Comparison of ENCODE assay signal across 10 cellular contexts in genomic region chr3:129304553-129305222, GRCh38. TPM values are rescaled to one million over a fixed set of nuclear protein-coding genes. Genes with fewer than 3 reads are reported as not detected.
A peak's percentile ranks its signal among the peaks of the same experiment; 100 is the strongest.
DNase-seq lines count a peak whose midpoint lies in the region; ATAC-seq and TF ChIP-seq lines count a peak whose summit lies in the region.
"Had no signal": no experiment of that assay in that cellular context is flagged by ENCODE, and none has a peak within 500 bp of the region (broad histone marks: within the 10 kb centered on the region; RNA-seq: fewer than 3 reads in every experiment).

No MANE protein-coding gene starts in this region.

- H3K4me3 Mint-ChIP-seq in activated naive CD4-positive, alpha-beta T cell treated with anti-CD3 and anti-CD28 coated beads, Interleukin-2, amount 10 ng/mL, durations not matched to agents 7 days and 5 days = no peak overlapping the region
- no peak overlapping the region for H3K4me3 Mint-ChIP-seq in activated naive CD8-positive, alpha-beta T cell treated with anti-CD3 and anti-CD28 coated beads for 36 hours

- peaks cover 32% of the 10 kb centered on the region for H3K4me1 Mint-ChIP-seq in activated naive CD4-positive, alpha-beta T cell treated with anti-CD3 and anti-CD28 coated beads, Interleukin-2, amount 10 ng/mL, durations not matched to agents 7 days and 5 days
- H3K4me1 Mint-ChIP-seq in activated naive CD8-positive, alpha-beta T cell treated with anti-CD3 and anti-CD28 coated beads for 36 hours = peaks cover 31% of the 10 kb centered on the region

- no peak overlapping the region for H4K8ac ChIP-seq in mesendoderm (ENCODE audit: low read depth, low read length)

- no peaks in the 10 kb centered on the region for H3K27me3 ChIP-seq in mesendoderm (ENCODE audit: insufficient read depth, low read length, poor library complexity)
- H3K27me3 ChIP-seq in tibial artery = no peaks in the 10 kb centered on the region

- peak overlapping the region; percentile 63 for H3K4ac ChIP-seq in mesendoderm (ENCODE audit: low read depth, low read length)

- peak overlapping the region; percentile 73 for H3K56ac ChIP-seq in mesendoderm (ENCODE audit: low read length)

- H3K4me2 ChIP-seq in mesendoderm (ENCODE audit: low read length) = no peak overlapping the region

- H2BK120ac ChIP-seq in mesendoderm (ENCODE audit: low read depth, low read length) = no peak overlapping the region

- H3K27ac ChIP-seq in mesendoderm (ENCODE audit: low read depth, low read length) (peak overlapping the region; percentile 54), tibial artery (peak overlapping the region; percentile 84 to 85)

- no peak overlapping the region for H3K18ac ChIP-seq in mesendoderm (ENCODE audit: low read length)

- no CpG with 5 or more reads among the region's 3 CpGs for WGBS in mesendoderm (ENCODE audit: extremely low coverage, insufficient coverage, low lambda C conversion rate)

- peak overlapping the region; percentile 59 for H2BK5ac ChIP-seq in mesendoderm (ENCODE audit: low read length)

- CTCF ChIA-PET in activated naive CD4-positive, alpha-beta T cell treated with anti-CD3 and anti-CD28 coated beads, Interleukin-2, amount 10 ng/mL, durations not matched to agents 7 days and 5 days (lab: Charles Lee) = interaction anchor here (0.7 to 1.2 kb wide), 2 partner anchors 22 to 25 kb away, joined by 3 read pairs; no protein-coding TSS in a partner anchor

- no peak overlapping the region for H4K5ac ChIP-seq in mesendoderm (ENCODE audit: low read length)

- no peaks in the 10 kb centered on the region for H3K9me3 ChIP-seq in tibial artery

- H3K9ac ChIP-seq in mesendoderm (ENCODE audit: low read length) = peak overlapping the region; percentile 26

- H3K4me3 ChIP-seq in mesendoderm (ENCODE audit: low read length) (no peak overlapping the region), tibial artery (peak overlapping the region in 1 of 2 donors; percentile 40)

- peaks cover 51% of the 10 kb centered on the region for H3K36me3 Mint-ChIP-seq in activated naive CD4-positive, alpha-beta T cell treated with anti-CD3 and anti-CD28 coated beads, Interleukin-2, amount 10 ng/mL, durations not matched to agents 7 days and 5 days
- peaks cover 36% of the 10 kb centered on the region for H3K36me3 Mint-ChIP-seq in activated naive CD8-positive, alpha-beta T cell treated with anti-CD3 and anti-CD28 coated beads for 36 hours

- H3K23ac ChIP-seq in mesendoderm (ENCODE audit: low read length) = no peak overlapping the region

- TF ChIP-seq CTCF in tibial artery (IDR thresholded peaks at IDR 0.05) = no peak

- no peaks in the 10 kb centered on the region for H3K9me3 Mint-ChIP-seq in activated naive CD4-positive, alpha-beta T cell treated with anti-CD3 and anti-CD28 coated beads, Interleukin-2, amount 10 ng/mL, durations not matched to agents 7 days and 5 days
- no peaks in the 10 kb centered on the region for H3K9me3 Mint-ChIP-seq in activated naive CD8-positive, alpha-beta T cell treated with anti-CD3 and anti-CD28 coated beads for 36 hours

- H3K36me3 ChIP-seq in mesendoderm (ENCODE audit: control insufficient read depth, insufficient read depth, low read length) (peaks cover 6% of the 10 kb centered on the region), tibial artery (peaks cover 10 to 49% (median 31%) of the 10 kb centered on the region in 3 donors)

- peak overlapping the region; percentile 68 for H3K27ac Mint-ChIP-seq in activated naive CD4-positive, alpha-beta T cell treated with anti-CD3 and anti-CD28 coated beads, Interleukin-2, amount 10 ng/mL, durations not matched to agents 7 days and 5 days
- H3K27ac Mint-ChIP-seq in activated naive CD8-positive, alpha-beta T cell treated with anti-CD3 and anti-CD28 coated beads for 36 hours = peak overlapping the region; percentile 73

- no peak overlapping the region for H2BK15ac ChIP-seq in mesendoderm (replicated peaks; ENCODE audit: low read depth)

- DNase-seq in activated naive CD4-positive, alpha-beta T cell treated with anti-CD3 and anti-CD28 coated beads, Interleukin-2, amount 10 ng/mL, durations not matched to agents 7 days and 5 days = no peak
- no peak for DNase-seq in activated naive CD4-positive, alpha-beta T cell treated with anti-CD3 and anti-CD28 coated beads, Interleukin-2, amount 50 U/mL, for 16 hours
- no peak for DNase-seq in activated naive CD8-positive, alpha-beta T cell treated with anti-CD3 and anti-CD28 coated beads for 36 hours
- DNase-seq in mesendoderm (peak; percentile 63), tibial artery (no peak), DMS53 (lab: John Stamatoyannopoulos, UW) (no peak), GM03348 (ENCODE audit: low spot score) (no peak)
- DNase-seq: activated CD4-positive, alpha-beta T cell treated with anti-CD3 and anti-CD28 coated beads for 4 hours; NCI-H1092 had no signal

- H2AK5ac ChIP-seq in mesendoderm (ENCODE audit: low read length) = no peak overlapping the region

- no peaks in the 10 kb centered on the region for H3K27me3 Mint-ChIP-seq in activated naive CD4-positive, alpha-beta T cell treated with anti-CD3 and anti-CD28 coated beads, Interleukin-2, amount 10 ng/mL, durations not matched to agents 7 days and 5 days
- no peaks in the 10 kb centered on the region for H3K27me3 Mint-ChIP-seq in activated naive CD8-positive, alpha-beta T cell treated with anti-CD3 and anti-CD28 coated beads for 36 hours

- intact Hi-C loops in tibial artery (cut with DNase I; ENCODE audit: low total_unique reads) = no loop called here

- H3K79me1 ChIP-seq in mesendoderm (ENCODE audit: low read length) = no peaks in the 10 kb centered on the region

- no peaks in the 10 kb centered on the region for H3K79me2 ChIP-seq in mesendoderm (ENCODE audit: control insufficient read depth, insufficient read depth, low read length)

- ATAC-seq in HG03378 (IDR thresholded peaks at IDR 0.05; ENCODE audit: unreplicated experiment) = no peak

- H3K4me1 ChIP-seq in mesendoderm (ENCODE audit: control insufficient read depth, low read depth, low read length) (peaks cover 7% of the 10 kb centered on the region), tibial artery (peaks cover 0 to 18% (median 4%) of the 10 kb centered on the region in 4 donors)

RNA-seq across cellular contexts. Expression of gene HMCES, which starts 26.0 kb away (rescaled TPM):
- 10 to 100 TPM; 83.6 to 83.7 TPM for total RNA-seq in activated naive CD8-positive, alpha-beta T cell treated with anti-CD3 and anti-CD28 coated beads for 36 hours
- 25.1 TPM for polyA plus RNA-seq in mesendoderm (2013, experiment 1 of 2)
- polyA plus RNA-seq in mesendoderm (2013, experiment 2 of 2) = 25.3 TPM

RNA-seq across cellular contexts. Expression of gene COPG1, which starts 55.3 kb away (rescaled TPM):
- total RNA-seq in activated naive CD8-positive, alpha-beta T cell treated with anti-CD3 and anti-CD28 coated beads for 36 hours = 100 to 1,000 TPM; 128 to 132 TPM
- polyA plus RNA-seq in mesendoderm (2013, experiment 1 of 2) = 44.8 TPM
- 44.9 TPM for polyA plus RNA-seq in mesendoderm (2013, experiment 2 of 2)
